In genomic region chr22:41936894-41937169, GRCh38 we compare ENCODE assay signal across 1 cellular context.
TF ChIP-seq lines count a peak whose summit lies in the region.

No MANE protein-coding gene starts in this region.

TF ChIP-seq in K562, 482 proteins besides CTCF, POLR2A, EP300 and RAD21:
- no peak for TF ChIP-seq POLR2B (IDR thresholded peaks at IDR 0.05; ENCODE audit: low read depth, partially characterized antibody)
- peak; percentile 40; the same call in 1 of the 2 replicates for TF ChIP-seq POLR2G (IDR thresholded peaks at IDR 0.05; ENCODE audit: low read depth, low read length)
